28 cellular contexts compared by ENCODE assay signal in genomic region chr9:133733421-133734250, GRCh38. TPM values are rescaled to one million over a fixed set of nuclear protein-coding genes. Genes with fewer than 3 reads are reported as not detected.
DNase-seq lines count a peak whose midpoint lies in the region; ATAC-seq, FAIRE-seq and TF ChIP-seq lines count a peak whose summit lies in the region.
"Had no signal": no experiment of that assay in that cellular context is flagged by ENCODE, and none has a peak within 500 bp of the region (broad histone marks: within the 10 kb centered on the region; RNA-seq: fewer than 3 reads in every experiment).

No MANE protein-coding gene starts in this region.

- no peak for TF ChIP-seq RAD21 in H1 (IDR thresholded peaks at IDR 0.05 in 1 of 2, conservative IDR thresholded peaks at IDR 0.05 in 1 of 2; ENCODE audit: low read depth in 2 of 2, low read length in 2 of 2)

- DNase-seq in Right ventricle myocardium superior (peak; percentile 38), left ventricle myocardium inferior (no peak), H1 (ENCODE audit: low read depth in 1 of 2, low spot score in 2 of 2) (no peak), neural progenitor cell (ENCODE audit: low spot score) (peak; percentile 16), foreskin keratinocyte (no peak), NCI-H2107 treated with DMSO at 0.1 percent for 48 hours (lab: John Stamatoyannopoulos, UW; ENCODE audit: unreplicated experiment) (no peak)
- DNase-seq in T-helper 2 cell treated with Interferon-gamma antibody and Interleukin-4, amounts not matched to agents 5 μg/mL and 100 μg/mL, for 36 hours (ENCODE audit: low spot score), result no peak
- DNase-seq: activated CD4-positive, alpha-beta T cell treated with anti-CD3 and anti-CD28 coated beads for 4 hours; activated naive CD8-positive, alpha-beta T cell treated with anti-CD3 and anti-CD28 coated beads for 36 hours; effector memory CD8-positive, alpha-beta T cell; esophagus squamous epithelium; HCEC 1CT; left colon; MG63; NCI-H1417 treated with DMSO at 0.1 percent for 48 hours; NCI-H2107; NCI-H510A treated with DMSO at 0.1 percent for 48 hours; PC-9; stimulated activated naive CD8-positive, alpha-beta T cell treated with anti-CD3 and anti-CD28 coated beads, Interleukin-15, amount 100 ng/mL, for 72 hours; trophoblast cell had no signal

- H4K20me1 ChIP-seq in H1 (replicated peaks in 1 of 2; ENCODE audit: control insufficient read depth in 1 of 2, insufficient read depth in 2 of 2, low read length in 2 of 2), result peaks cover 0 to 3% of the 10 kb centered on the region in 2 experiments
- H4K20me1 ChIP-seq in neural progenitor cell (ENCODE audit: low read depth), result no peaks in the 10 kb centered on the region

- H3K9ac ChIP-seq in H1 (replicated peaks in 1 of 4; ENCODE audit: extremely low read depth in 1 of 4, low read depth in 3 of 4, low read length in 3 of 4) (no peak overlapping the region), neural progenitor cell (no peak overlapping the region)

- no peak overlapping the region for H3K56ac ChIP-seq in H1 (replicated peaks; ENCODE audit: insufficient read length, low read depth, low read length)

- TF ChIP-seq CTCF in left ventricle myocardium inferior (IDR thresholded peaks at IDR 0.05; ENCODE audit: borderline replicate concordance), result no peak
- no peak for TF ChIP-seq CTCF in H1 (IDR thresholded peaks at IDR 0.05; ENCODE audit: control extremely low read depth in 1 of 3, insufficient read depth in 1 of 3, low read depth in 1 of 3, low read length in 3 of 3)
- TF ChIP-seq CTCF in neural progenitor cell (IDR thresholded peaks at IDR 0.05), result no peak
- no peak for TF ChIP-seq CTCF in foreskin keratinocyte (conservative IDR thresholded peaks at IDR 0.05)

- no peaks in the 10 kb centered on the region for H3K9me3 Mint-ChIP-seq in neural progenitor cell
- peaks cover 3% of the 10 kb centered on the region for H3K9me3 Mint-ChIP-seq in T-helper 2 cell treated with Interferon-gamma antibody and Interleukin-4, amounts not matched to agents 5 μg/mL and 100 μg/mL, for 36 hours
- H3K9me3 Mint-ChIP-seq: activated naive CD8-positive, alpha-beta T cell treated with anti-CD3 and anti-CD28 coated beads for 36 hours; brain; CD14-positive monocyte; effector memory CD8-positive, alpha-beta T cell; mesothelial cell of epicardium; stimulated activated naive CD8-positive, alpha-beta T cell treated with anti-CD3 and anti-CD28 coated beads, Interleukin-15, amount 100 ng/mL, for 72 hours; T-helper 1 cell treated with Interleukin-12 subunit alpha and Interleukin-12 subunit beta and Interleukin-4 antibody, amounts not matched to agents 30 μg/mL and 1 μg/mL, for 36 hours had no signal

- H2BK20ac ChIP-seq in H1 (ENCODE audit: low read length), result peak overlapping the region; percentile 3; the same call in 1 of the 2 replicates

- H3F3A ChIP-seq in neural progenitor cell (ENCODE audit: low read depth), result no peaks in the 10 kb centered on the region

- FAIRE-seq in H1 (lab: Jason Lieb, UNC), result no peak
- FAIRE-seq: G401.6 had no signal

- H4K8ac ChIP-seq in H1 (ENCODE audit: extremely low read depth, insufficient read depth, low read length), result no peak overlapping the region

- no peak overlapping the region for H3K4me2 ChIP-seq in H1 (ENCODE audit: insufficient read depth in 1 of 2, low read depth in 2 of 2, low read length in 2 of 2)
- no peak overlapping the region for H3K4me2 ChIP-seq in neural progenitor cell
- H3K4me2 ChIP-seq: PC-9 had no signal

- H3K79me1 ChIP-seq in H1 (ENCODE audit: low read depth, low read length), result no peaks in the 10 kb centered on the region

- H4K5ac ChIP-seq in H1 (ENCODE audit: insufficient read length, low read depth, low read length), result no peak overlapping the region

- peaks cover 88% of the 10 kb centered on the region for H3K27me3 ChIP-seq in left ventricle myocardium inferior (ENCODE audit: low read depth)
- no peaks in the 10 kb centered on the region for H3K27me3 ChIP-seq in H1 (replicated peaks in 1 of 4; ENCODE audit: control insufficient read depth in 3 of 4, extremely low read depth in 1 of 4, insufficient read depth in 3 of 4, low read length in 3 of 4)
- no peaks in the 10 kb centered on the region for H3K27me3 ChIP-seq in neural progenitor cell
- peaks cover 16% of the 10 kb centered on the region for H3K27me3 ChIP-seq in foreskin keratinocyte
- H3K27me3 ChIP-seq: MG63, SJCRH30 had no signal

- H3K23ac ChIP-seq in H1 (ENCODE audit: insufficient read length), result no peak overlapping the region

- H2BK12ac ChIP-seq in H1 (ENCODE audit: low read depth, low read length), result no peak overlapping the region; the same call in 1 of the 2 replicates

- no peak overlapping the region for H3K4me3 Mint-ChIP-seq in neural progenitor cell
- no peak overlapping the region for H3K4me3 Mint-ChIP-seq in T-helper 2 cell treated with Interferon-gamma antibody and Interleukin-4, amounts not matched to agents 5 μg/mL and 100 μg/mL, for 36 hours
- H3K4me3 Mint-ChIP-seq: activated naive CD8-positive, alpha-beta T cell treated with anti-CD3 and anti-CD28 coated beads for 36 hours; brain; CD14-positive monocyte; effector memory CD8-positive, alpha-beta T cell; mesothelial cell of epicardium; stimulated activated naive CD8-positive, alpha-beta T cell treated with anti-CD3 and anti-CD28 coated beads, Interleukin-15, amount 100 ng/mL, for 72 hours; T-helper 1 cell treated with Interleukin-12 subunit alpha and Interleukin-12 subunit beta and Interleukin-4 antibody, amounts not matched to agents 30 μg/mL and 1 μg/mL, for 36 hours had no signal

- H2AK5ac ChIP-seq in H1 (ENCODE audit: low read depth, low read length), result no peak overlapping the region

- no peak overlapping the region for H3K14ac ChIP-seq in H1 (ENCODE audit: insufficient read length)

- CTCF ChIA-PET in H1 (lab: Charles Lee; ENCODE audit: partially characterized antibody), result interaction anchor here (0.9 to 8.8 kb wide), 8 partner anchors 9 to 204 kb away, joined by 3 to 44 read pairs (median 5); no protein-coding TSS in a partner anchor

- H3K36me3 ChIP-seq in left ventricle myocardium inferior (no peaks in the 10 kb centered on the region), H1 (ENCODE audit: control insufficient read depth in 2 of 4, insufficient read depth in 4 of 4, low read length in 3 of 4) (no peaks in the 10 kb centered on the region), neural progenitor cell (no peaks in the 10 kb centered on the region)
- H3K36me3 ChIP-seq: esophagus squamous epithelium, MG63, SJCRH30 had no signal

- H3K36me3 Mint-ChIP-seq in neural progenitor cell, result no peaks in the 10 kb centered on the region
- no peaks in the 10 kb centered on the region for H3K36me3 Mint-ChIP-seq in T-helper 2 cell treated with Interferon-gamma antibody and Interleukin-4, amounts not matched to agents 5 μg/mL and 100 μg/mL, for 36 hours (ENCODE audit: low read depth)
- H3K36me3 Mint-ChIP-seq: activated naive CD8-positive, alpha-beta T cell treated with anti-CD3 and anti-CD28 coated beads for 36 hours; brain; CD14-positive monocyte; mesothelial cell of epicardium had no signal

- no peak overlapping the region for H2AFZ ChIP-seq in H1 (ENCODE audit: low read length)
- H2AFZ ChIP-seq in neural progenitor cell (replicated peaks), result no peak overlapping the region
- H2AFZ ChIP-seq: PC-9 had no signal

- H2BK120ac ChIP-seq in H1 (replicated peaks; ENCODE audit: low read depth, low read length), result no peak overlapping the region

- H3K79me2 ChIP-seq in H1 (ENCODE audit: control insufficient read depth in 1 of 2, insufficient read depth in 2 of 2, low read length in 2 of 2) (no peaks in the 10 kb centered on the region), neural progenitor cell (ENCODE audit: low read depth) (no peaks in the 10 kb centered on the region)

- H3K9me3 ChIP-seq in left ventricle myocardium inferior (replicated peaks) (no peaks in the 10 kb centered on the region), H1 (ENCODE audit: insufficient read depth in 2 of 2, low read depth in 1 of 2, low read length in 1 of 2) (no peaks in the 10 kb centered on the region), neural progenitor cell (ENCODE audit: low read depth) (no peaks in the 10 kb centered on the region)
- H3K9me3 ChIP-seq: esophagus squamous epithelium, MG63, SJCRH30 had no signal

- TF ChIP-seq EP300 in H1 (IDR thresholded peaks at IDR 0.05; ENCODE audit: borderline replicate concordance in 1 of 2, low read depth in 2 of 2, low read length in 2 of 2), result no peak

- peak overlapping the region; percentile 40 for H4K91ac ChIP-seq in H1 (replicated peaks; ENCODE audit: insufficient read length, low read length)

- ATAC-seq in Right ventricle myocardium superior (ENCODE audit: poor library complexity) (no peak), foreskin keratinocyte (no peak), GM21526 (IDR thresholded peaks at IDR 0.05; ENCODE audit: low FRiP score, unreplicated experiment) (no peak)
- ATAC-seq: left colon; stimulated activated naive CD8-positive, alpha-beta T cell treated with anti-CD3 and anti-CD28 coated beads, Interleukin-15, amount 100 ng/mL, for 72 hours had no signal

- intact Hi-C loops in Right ventricle myocardium superior (cut with DNase I) (no loop called here), left ventricle myocardium inferior (cut with micrococcal nuclease) (no loop called here)

- WGBS in H1 (ENCODE audit: extremely low coverage in 1 of 2, insufficient coverage in 1 of 2, insufficient read length in 1 of 2, insufficient replicate concordance in 2 of 2, low coverage in 1 of 2, low lambda C conversion rate in 2 of 2, missing lambda C conversion rate in 1 of 2), 2 experiments, result 88% methylated on average over 21 of the region's 24 CpGs; no CpG with 5 or more reads in 1 of the 2 experiments

- no peak overlapping the region for H2BK15ac ChIP-seq in H1 (ENCODE audit: low read length)

- POLR2A ChIA-PET in H1 (lab: Charles Lee; ENCODE audit: partially characterized antibody), result interaction anchor here (1.1 kb wide), 1 partner anchor 194 kb away, joined by 3 read pairs; no protein-coding TSS in a partner anchor

- no peak overlapping the region for H3K27ac Mint-ChIP-seq in neural progenitor cell
- no peak overlapping the region for H3K27ac Mint-ChIP-seq in T-helper 2 cell treated with Interferon-gamma antibody and Interleukin-4, amounts not matched to agents 5 μg/mL and 100 μg/mL, for 36 hours
- H3K27ac Mint-ChIP-seq: activated naive CD8-positive, alpha-beta T cell treated with anti-CD3 and anti-CD28 coated beads for 36 hours; effector memory CD8-positive, alpha-beta T cell; mesothelial cell of epicardium; stimulated activated naive CD8-positive, alpha-beta T cell treated with anti-CD3 and anti-CD28 coated beads, Interleukin-15, amount 100 ng/mL, for 72 hours; T-helper 1 cell treated with Interleukin-12 subunit alpha and Interleukin-12 subunit beta and Interleukin-4 antibody, amounts not matched to agents 30 μg/mL and 1 μg/mL, for 36 hours had no signal

- no peak overlapping the region for H2BK5ac ChIP-seq in H1 (ENCODE audit: low read depth, low read length)

- peaks cover 17% of the 10 kb centered on the region for H3K4me1 Mint-ChIP-seq in neural progenitor cell
- H3K4me1 Mint-ChIP-seq in T-helper 2 cell treated with Interferon-gamma antibody and Interleukin-4, amounts not matched to agents 5 μg/mL and 100 μg/mL, for 36 hours (ENCODE audit: low read depth), result no peaks in the 10 kb centered on the region

- no peak overlapping the region for H3K27ac ChIP-seq in left ventricle myocardium inferior (replicated peaks)
- H3K27ac ChIP-seq in H1 (ENCODE audit: low read depth, low read length), result no peak overlapping the region
- H3K27ac ChIP-seq in neural progenitor cell, result no peak overlapping the region
- no peak overlapping the region for H3K27ac ChIP-seq in foreskin keratinocyte
- H3K27ac ChIP-seq: esophagus squamous epithelium, PC-9, SJCRH30 had no signal

- peaks cover 8% of the 10 kb centered on the region for H3K27me3 Mint-ChIP-seq in neural progenitor cell (ENCODE audit: insufficient read depth, low read depth)
- no peaks in the 10 kb centered on the region for H3K27me3 Mint-ChIP-seq in T-helper 2 cell treated with Interferon-gamma antibody and Interleukin-4, amounts not matched to agents 5 μg/mL and 100 μg/mL, for 36 hours (ENCODE audit: low read depth)
- H3K27me3 Mint-ChIP-seq: activated naive CD8-positive, alpha-beta T cell treated with anti-CD3 and anti-CD28 coated beads for 36 hours; effector memory CD8-positive, alpha-beta T cell; stimulated activated naive CD8-positive, alpha-beta T cell treated with anti-CD3 and anti-CD28 coated beads, Interleukin-15, amount 100 ng/mL, for 72 hours had no signal

- H3K4me1 ChIP-seq in left ventricle myocardium inferior (peaks cover 13% of the 10 kb centered on the region), H1 (replicated peaks in 1 of 4; ENCODE audit: control insufficient read depth in 3 of 4, insufficient read depth in 4 of 4, low read length in 3 of 4) (peaks cover 0 to 27% (median 21%) of the 10 kb centered on the region in 4 experiments; a peak in 6 of 7 replicates), neural progenitor cell (peaks cover 19% of the 10 kb centered on the region), foreskin keratinocyte (no peaks in the 10 kb centered on the region)

- H3K4me3 ChIP-seq in left ventricle myocardium inferior, result no peak overlapping the region
- H3K4me3 ChIP-seq in H1 (ENCODE audit: extremely low read depth in 1 of 4, insufficient read depth in 2 of 4, low read depth in 3 of 4, low read length in 4 of 4), result no peak overlapping the region
- no peak overlapping the region for H3K4me3 ChIP-seq in neural progenitor cell
- H3K4me3 ChIP-seq: esophagus squamous epithelium, MG63, PC-9, SJCRH30 had no signal

- no peak overlapping the region for H3K4ac ChIP-seq in H1 (replicated peaks; ENCODE audit: insufficient read length, low read depth, low read length)

- peaks cover 4% of the 10 kb centered on the region; the same call in 1 of the 2 replicates for H3K23me2 ChIP-seq in H1 (ENCODE audit: low read depth, low read length)

- no peak for TF ChIP-seq POLR2A in H1 (IDR thresholded peaks at IDR 0.05; ENCODE audit: control extremely low read depth in 1 of 2, low read depth in 2 of 2, low read length in 2 of 2)

- H3K18ac ChIP-seq in H1 (ENCODE audit: extremely low read depth, low read length), result no peak overlapping the region

RNA-seq across cellular contexts. Expression of gene SARDH, which starts 4.5 kb away (rescaled TPM):
- 0.94 TPM for total RNA-seq in Right ventricle myocardium superior
- 0.63 TPM for total RNA-seq in left ventricle myocardium inferior
- 7.3 and 7.4 TPM in 2 replicates for total RNA-seq in H1 (2021; fragmentation: NEBNext Ultra II Directional; extraction: Animal tissue kit (Norgen Biotek cat#: 25700))
- 6.4 and 13.1 TPM in 2 replicates for polyA plus RNA-seq in H1 (2011; rRNA removed)
- polyA plus RNA-seq in H1 (2011; cell fraction: cytosol; rRNA removed), result 5.6 TPM
- 17.1 TPM for polyA plus RNA-seq in H1 (2011; cell fraction: nucleus; rRNA removed)
- 5.6 to 9.3 TPM (median 7.0 TPM) in 4 replicates for polyA plus RNA-seq in H1 (2012, experiment 1 of 2)
- 5.9 TPM for polyA plus RNA-seq in H1 (2012, experiment 2 of 2)
- 5.1 TPM for polyA plus RNA-seq in H1 (2013, experiment 1 of 2)
- 4.7 TPM for polyA plus RNA-seq in H1 (2013, experiment 2 of 2)
- polyA minus RNA-seq in H1 (2011; rRNA and poly(A)+ RNA removed), result 4.9 and 5.6 TPM in 2 replicates
- polyA minus RNA-seq in H1 (2011; cell fraction: cytosol; rRNA and poly(A)+ RNA removed), result 5.4 TPM
- polyA minus RNA-seq in H1 (2011; cell fraction: nucleus; rRNA and poly(A)+ RNA removed), result 9.3 TPM
- total RNA-seq in neural progenitor cell (ENCODE audit: low replicate concordance), result 3.9 and 9.2 TPM in 2 replicates
- total RNA-seq in foreskin keratinocyte, result not detected in 2 replicates
- 0.06 and 0.07 TPM in 2 replicates for polyA plus RNA-seq in foreskin keratinocyte
- polyA plus RNA-seq: CD14-positive monocyte, neural cell had no signal

Comparison
In these comparisons a context has a peak if more than half of its experiments do, and no peak if none do; other contexts are left out.
1. DNase-seq: peak in Right ventricle myocardium superior (single experiment) and neural progenitor cell (single experiment); none in left ventricle myocardium inferior (single experiment), H1 (0 of 2), T-helper 2 cell treated with Interferon-gamma antibody and Interleukin-4, amounts not matched to agents 5 μg/mL and 100 μg/mL, for 36 hours (single experiment), foreskin keratinocyte (0 of 2) and NCI-H2107 treated with DMSO at 0.1 percent for 48 hours (single experiment).